In the genomic region with DNA sequence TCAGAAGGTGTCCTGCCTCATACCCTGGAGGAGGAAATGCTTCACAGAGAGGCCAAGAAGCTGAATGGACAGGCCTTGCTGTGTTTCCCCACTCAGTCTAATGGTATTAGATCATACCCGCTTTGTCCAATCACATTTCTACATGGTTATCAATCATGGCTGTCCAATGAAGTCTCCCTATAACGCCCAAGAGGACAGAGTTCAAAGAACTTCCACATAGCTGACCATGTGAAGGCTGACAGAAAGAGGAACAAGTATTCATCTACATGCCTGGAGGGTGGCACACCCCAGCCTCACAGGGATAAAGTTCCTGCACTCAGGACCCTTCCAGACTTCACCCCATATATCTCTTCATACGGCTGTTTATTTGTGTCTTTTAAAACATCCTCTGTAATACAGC, we compare ENCODE assay signal across 25 cellular contexts.
"Had no signal": no experiment of that assay in that cellular context is flagged by ENCODE, and none has a peak within 500 bp of the region (broad histone marks: within the 10 kb centered on the region; RNA-seq: fewer than 3 reads in every experiment).

No MANE protein-coding gene starts in this region.

- H3K4me1 Mint-ChIP-seq: endodermal cell; nephron; stimulated activated memory B cell treated with anti-CD40 and anti-IgM and Interleukin-4, amounts not matched to agents 10 μg/mL and 1 μg/mL and 100 μg/mL, for 72 hours; WTC11 had no signal

- H3K4me3 Mint-ChIP-seq: activated CD4-positive, alpha-beta memory T cell treated with anti-CD3 and anti-CD28 coated beads, Interleukin-2, amount 10 ng/mL, durations not matched to agents 7 days and 5 days; activated CD4-positive, alpha-beta T cell treated with anti-CD3 and anti-CD28 coated beads, Interleukin-2, amount 10 ng/mL, durations not matched to agents 7 days and 5 days; activated T-cell treated with anti-CD3 and anti-CD28 coated beads, Interleukin-2, amount 50 U/mL, for 4 hours; endodermal cell; nephron; stimulated activated memory B cell treated with anti-CD40 and anti-IgM and Interleukin-4, amounts not matched to agents 10 μg/mL and 1 μg/mL and 100 μg/mL, for 72 hours; stimulated activated naive CD8-positive, alpha-beta T cell treated with anti-CD3 and anti-CD28 coated beads, Interleukin-15, amount 100 ng/mL, for 72 hours; type B pancreatic cell; WTC11 had no signal

- H3K27me3 Mint-ChIP-seq: activated CD4-positive, alpha-beta memory T cell treated with anti-CD3 and anti-CD28 coated beads, Interleukin-2, amount 10 ng/mL, durations not matched to agents 7 days and 5 days; activated CD4-positive, alpha-beta T cell treated with anti-CD3 and anti-CD28 coated beads, Interleukin-2, amount 10 ng/mL, durations not matched to agents 7 days and 5 days; stimulated activated memory B cell treated with anti-CD40 and anti-IgM and Interleukin-4, amounts not matched to agents 10 μg/mL and 1 μg/mL and 100 μg/mL, for 72 hours; stimulated activated naive CD8-positive, alpha-beta T cell treated with anti-CD3 and anti-CD28 coated beads, Interleukin-15, amount 100 ng/mL, for 72 hours; type B pancreatic cell had no signal

- H3K9me3 Mint-ChIP-seq: activated CD4-positive, alpha-beta memory T cell treated with anti-CD3 and anti-CD28 coated beads, Interleukin-2, amount 10 ng/mL, durations not matched to agents 7 days and 5 days; activated CD4-positive, alpha-beta T cell treated with anti-CD3 and anti-CD28 coated beads, Interleukin-2, amount 10 ng/mL, durations not matched to agents 7 days and 5 days; activated naive CD4-positive, alpha-beta T cell treated with anti-CD3 and anti-CD28 coated beads, Interleukin-2, amount 50 U/mL, for 72 hours; activated T-cell treated with anti-CD3 and anti-CD28 coated beads, Interleukin-2, amount 50 U/mL, for 4 hours; endodermal cell; nephron; stimulated activated memory B cell treated with anti-CD40 and anti-IgM and Interleukin-4, amounts not matched to agents 10 μg/mL and 1 μg/mL and 100 μg/mL, for 72 hours; stimulated activated naive CD8-positive, alpha-beta T cell treated with anti-CD3 and anti-CD28 coated beads, Interleukin-15, amount 100 ng/mL, for 72 hours; type B pancreatic cell; WTC11 had no signal

- ATAC-seq: activated naive CD4-positive, alpha-beta T cell treated with anti-CD3 and anti-CD28 coated beads, Interleukin-2, amount 50 U/mL, for 72 hours; activated T-cell treated with anti-CD3 and anti-CD28 coated beads, Interleukin-2, amount 50 U/mL, for 4 hours; esophagus mucosa; heart right ventricle; sciatic nerve; stimulated activated memory B cell treated with anti-CD40 and anti-IgM and Interleukin-4, amounts not matched to agents 10 μg/mL and 1 μg/mL and 100 μg/mL, for 72 hours; stimulated activated naive CD8-positive, alpha-beta T cell treated with anti-CD3 and anti-CD28 coated beads, Interleukin-15, amount 100 ng/mL, for 72 hours; WTC11 had no signal

- DNase-seq: activated CD4-positive, alpha-beta memory T cell treated with anti-CD3 and anti-CD28 coated beads, Interleukin-2, amount 10 ng/mL, durations not matched to agents 7 days and 5 days; activated CD4-positive, alpha-beta T cell treated with anti-CD3 and anti-CD28 coated beads for 1 hour; activated CD4-positive, alpha-beta T cell treated with anti-CD3 and anti-CD28 coated beads, Interleukin-2, amount 10 ng/mL, durations not matched to agents 7 days and 5 days; activated naive CD4-positive, alpha-beta T cell; activated T-cell treated with anti-CD3 and anti-CD28 coated beads, Interleukin-2, amount 50 U/mL, for 4 hours; central memory CD4-positive, alpha-beta T cell; endodermal cell; foreskin fibroblast; heart right ventricle; kidney glomerular epithelial cell; left ventricle myocardium inferior; mesendoderm; ovary; retina; stimulated activated CD4-positive, alpha-beta T cell treated with anti-CD3 and anti-CD28 coated beads, Interleukin-4, amount 100 ng/mL, for 24 hours; stimulated activated naive CD8-positive, alpha-beta T cell treated with anti-CD3 and anti-CD28 coated beads, Interleukin-15, amount 100 ng/mL, for 72 hours; substantia nigra; T-helper 9 cell had no signal

- H3K27ac Mint-ChIP-seq: activated CD4-positive, alpha-beta memory T cell treated with anti-CD3 and anti-CD28 coated beads, Interleukin-2, amount 10 ng/mL, durations not matched to agents 7 days and 5 days; activated CD4-positive, alpha-beta T cell treated with anti-CD3 and anti-CD28 coated beads, Interleukin-2, amount 10 ng/mL, durations not matched to agents 7 days and 5 days; activated naive CD4-positive, alpha-beta T cell treated with anti-CD3 and anti-CD28 coated beads, Interleukin-2, amount 50 U/mL, for 72 hours; nephron; stimulated activated memory B cell treated with anti-CD40 and anti-IgM and Interleukin-4, amounts not matched to agents 10 μg/mL and 1 μg/mL and 100 μg/mL, for 72 hours; type B pancreatic cell; WTC11 had no signal
